23 cellular contexts compared by ENCODE assay signal in the genomic region with DNA sequence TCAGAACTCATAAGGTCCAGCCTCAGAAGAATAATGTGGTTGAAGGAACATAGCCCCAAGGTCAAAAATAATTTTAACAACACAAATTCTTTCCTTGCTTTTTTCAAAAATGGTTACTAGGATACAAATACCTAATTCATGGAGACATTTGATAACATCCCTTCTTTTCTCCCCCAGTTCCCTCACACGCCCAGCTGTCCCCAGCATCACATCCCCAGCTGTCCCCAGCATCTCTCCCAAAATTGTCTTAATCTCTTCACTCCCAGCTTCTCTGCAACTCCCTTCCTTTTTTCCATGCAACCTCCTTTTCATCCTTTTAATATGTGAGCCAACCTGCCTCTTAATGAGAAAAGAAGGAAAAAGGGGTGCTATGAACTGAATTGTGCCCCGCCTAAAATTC.
DNase-seq lines count a peak whose midpoint lies in the region; ATAC-seq and TF ChIP-seq lines count a peak whose summit lies in the region.
"Had no signal": no experiment of that assay in that cellular context is flagged by ENCODE, and none has a peak within 500 bp of the region (broad histone marks: within the 10 kb centered on the region; RNA-seq: fewer than 3 reads in every experiment).

No MANE protein-coding gene starts in this region.

- CTCF ChIA-PET in activated CD8-positive, alpha-beta memory T cell treated with anti-CD3 and anti-CD28 coated beads, Interleukin-2, amount 10 ng/mL, durations not matched to agents 7 days and 5 days (lab: Charles Lee) = no interaction called here

- intact Hi-C loops in posterior cingulate gyrus (cut with DNase I) = no loop called here
- intact Hi-C loops in ovary (cut with DNase I) = no loop called here

- TF ChIP-seq EP300 in ovary (IDR thresholded peaks at IDR 0.05) = no peak

- H3K4me1 ChIP-seq in SJCRH30 (peaks cover 41% of the 10 kb centered on the region), ovary (ENCODE audit: insufficient read depth) (no peaks in the 10 kb centered on the region)
- H3K4me1 ChIP-seq: BLaER1, Caco-2 had no signal

- no peak overlapping the region for H3K27ac Mint-ChIP-seq in activated CD8-positive, alpha-beta memory T cell treated with anti-CD3 and anti-CD28 coated beads, Interleukin-2, amount 10 ng/mL, durations not matched to agents 7 days and 5 days
- peak overlapping the region; percentile 17 for H3K27ac Mint-ChIP-seq in mesothelial cell of epicardium
- H3K27ac Mint-ChIP-seq: B cell; CD4-positive, CD25-positive, alpha-beta regulatory T cell; CD8-positive, alpha-beta T cell; GM23338; H9 had no signal

- H3K27me3 Mint-ChIP-seq in activated CD8-positive, alpha-beta memory T cell treated with anti-CD3 and anti-CD28 coated beads, Interleukin-2, amount 10 ng/mL, durations not matched to agents 7 days and 5 days = peaks cover 34% of the 10 kb centered on the region
- H3K27me3 Mint-ChIP-seq in mesothelial cell of epicardium (ENCODE audit: low read depth) = peaks cover 7% of the 10 kb centered on the region

- H3K4me3 ChIP-seq in SJCRH30 (no peak overlapping the region), ovary (no peak overlapping the region)
- H3K4me3 ChIP-seq: BLaER1, GM12878, GM23338 had no signal

- no peaks in the 10 kb centered on the region for H3K9me3 ChIP-seq in SJCRH30 (replicated peaks)
- H3K9me3 ChIP-seq in ovary = no peaks in the 10 kb centered on the region
- H3K9me3 ChIP-seq: BLaER1, Caco-2 had no signal

- no peak overlapping the region for H3K4me3 Mint-ChIP-seq in activated CD8-positive, alpha-beta memory T cell treated with anti-CD3 and anti-CD28 coated beads, Interleukin-2, amount 10 ng/mL, durations not matched to agents 7 days and 5 days
- no peak overlapping the region for H3K4me3 Mint-ChIP-seq in mesothelial cell of epicardium
- H3K4me3 Mint-ChIP-seq: B cell; CD4-positive, CD25-positive, alpha-beta regulatory T cell; CD8-positive, alpha-beta T cell; GM23338; H9 had no signal

- H3K27me3 ChIP-seq in SJCRH30 = no peaks in the 10 kb centered on the region
- no peaks in the 10 kb centered on the region for H3K27me3 ChIP-seq in ovary
- H3K27me3 ChIP-seq: BLaER1 had no signal

- TF ChIP-seq CTCF in mesothelial cell of epicardium (IDR thresholded peaks at IDR 0.05; ENCODE audit: unreplicated experiment) = no peak
- no peak for TF ChIP-seq CTCF in ovary (IDR thresholded peaks at IDR 0.05)

- WGBS in ovary, 3 donors = 62 to 75% (median 62%) methylated on average over 2 of the region's 2 CpGs

- peak overlapping the region; percentile 74 for H3K27ac ChIP-seq in SJCRH30
- no peak overlapping the region for H3K27ac ChIP-seq in ovary
- H3K27ac ChIP-seq: 22Rv1, BLaER1, C4-2B had no signal

- no peak for ATAC-seq in activated CD8-positive, alpha-beta memory T cell treated with anti-CD3 and anti-CD28 coated beads, Interleukin-2, amount 10 ng/mL, durations not matched to agents 7 days and 5 days
- ATAC-seq: CD8-positive, alpha-beta T cell; GM12878; GM23338; HCT116 had no signal

- H3K9me3 Mint-ChIP-seq in activated CD8-positive, alpha-beta memory T cell treated with anti-CD3 and anti-CD28 coated beads, Interleukin-2, amount 10 ng/mL, durations not matched to agents 7 days and 5 days (ENCODE audit: low read depth) = no peaks in the 10 kb centered on the region
- H3K9me3 Mint-ChIP-seq in mesothelial cell of epicardium = no peaks in the 10 kb centered on the region
- H3K9me3 Mint-ChIP-seq: CD4-positive, CD25-positive, alpha-beta regulatory T cell; CD8-positive, alpha-beta T cell; GM23338; H9 had no signal

- H3K36me3 Mint-ChIP-seq in activated CD8-positive, alpha-beta memory T cell treated with anti-CD3 and anti-CD28 coated beads, Interleukin-2, amount 10 ng/mL, durations not matched to agents 7 days and 5 days = no peaks in the 10 kb centered on the region
- H3K36me3 Mint-ChIP-seq in mesothelial cell of epicardium = no peaks in the 10 kb centered on the region
- H3K36me3 Mint-ChIP-seq: CD4-positive, CD25-positive, alpha-beta regulatory T cell; CD8-positive, alpha-beta T cell had no signal

- no peaks in the 10 kb centered on the region for H3K36me3 ChIP-seq in SJCRH30
- no peaks in the 10 kb centered on the region for H3K36me3 ChIP-seq in ovary
- H3K36me3 ChIP-seq: BLaER1 had no signal

- H3K4me1 Mint-ChIP-seq in activated CD8-positive, alpha-beta memory T cell treated with anti-CD3 and anti-CD28 coated beads, Interleukin-2, amount 10 ng/mL, durations not matched to agents 7 days and 5 days = peaks cover 9% of the 10 kb centered on the region
- H3K4me1 Mint-ChIP-seq in mesothelial cell of epicardium = peaks cover 23% of the 10 kb centered on the region
- H3K4me1 Mint-ChIP-seq: B cell; CD4-positive, CD25-positive, alpha-beta regulatory T cell had no signal

- DNase-seq in activated CD8-positive, alpha-beta memory T cell treated with anti-CD3 and anti-CD28 coated beads for 24 hours = peak; percentile 5
- no peak for DNase-seq in activated CD8-positive, alpha-beta memory T cell treated with anti-CD3 and anti-CD28 coated beads, Interleukin-2, amount 10 ng/mL, durations not matched to agents 7 days and 5 days
- DNase-seq in NCI-H524 treated with DMSO at 0.1 percent for 48 hours (lab: John Stamatoyannopoulos, UW) = peak; percentile 26
- DNase-seq in SJCRH30 = peak; percentile 52 to 71
- no peak for DNase-seq in mesothelial cell of epicardium (ENCODE audit: low spot score in 2 of 2, unreplicated experiment in 2 of 2)
- DNase-seq in NCI-H510A (lab: John Stamatoyannopoulos, UW) = no peak
- DNase-seq in posterior cingulate gyrus = no peak
- DNase-seq in ovary = no peak
- DNase-seq: Caco-2; CD4-positive, CD25-positive, alpha-beta regulatory T cell; CD8-positive, alpha-beta T cell; DMS 273 treated with DMSO at 0.1 percent for 48 hours; DMS79; EL; GDM1; H9 had no signal

- no peak for TF ChIP-seq POLR2A in ovary (IDR thresholded peaks at IDR 0.05)

Comparison
In these comparisons a context has a peak if more than half of its experiments do, and no peak if none do; other contexts are left out.
1. DNase-seq: peak in activated CD8-positive, alpha-beta memory T cell treated with anti-CD3 and anti-CD28 coated beads for 24 hours (single experiment), NCI-H524 treated with DMSO at 0.1 percent for 48 hours (single experiment) and SJCRH30 (2 of 2); none in activated CD8-positive, alpha-beta memory T cell treated with anti-CD3 and anti-CD28 coated beads, Interleukin-2, amount 10 ng/mL, durations not matched to agents 7 days and 5 days (single experiment), mesothelial cell of epicardium (0 of 2), NCI-H510A (single experiment), posterior cingulate gyrus (0 of 10) and ovary (0 of 5).